16 cellular contexts compared by ENCODE assay signal in the genomic region with DNA sequence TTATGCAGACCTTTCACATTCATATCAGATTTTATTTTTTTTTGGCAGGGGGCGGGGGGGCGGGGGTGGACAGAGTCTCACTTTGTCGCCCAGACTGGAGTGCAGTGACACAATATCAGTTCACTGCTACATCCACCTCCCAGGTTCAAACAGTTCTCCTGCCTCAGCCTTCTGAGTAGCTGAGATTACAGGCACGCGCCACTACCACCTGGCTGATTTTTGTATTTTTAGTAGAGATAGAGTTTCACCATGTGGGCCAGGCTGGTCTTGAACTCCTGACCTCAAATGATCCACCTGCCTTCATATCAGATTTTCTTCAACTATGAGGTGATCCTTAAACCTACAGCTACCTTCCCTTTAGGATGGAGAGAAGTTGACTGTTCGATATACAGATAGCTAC. TPM values are rescaled to one million over a fixed set of nuclear protein-coding genes. Genes with fewer than 3 reads are reported as not detected.
"Had no signal": no experiment of that assay in that cellular context is flagged by ENCODE, and none has a peak within 500 bp of the region (broad histone marks: within the 10 kb centered on the region; RNA-seq: fewer than 3 reads in every experiment).

No MANE protein-coding gene starts in this region.

- H3K27ac Mint-ChIP-seq: neural progenitor cell had no signal

- DNase-seq: activated naive CD4-positive, alpha-beta T cell; activated T-cell treated with anti-CD3 and anti-CD28 coated beads, Interleukin-2, amount 50 U/mL, for 1 hour; adrenal gland; caudate nucleus; effector CD4-positive, alpha-beta T cell; heart right ventricle; mesenchymal stem cell; ovary; stimulated activated CD4-positive, alpha-beta T cell treated with anti-CD3 and anti-CD28 coated beads, Interleukin-4, amount 100 ng/mL, for 1 hour; stimulated activated CD8-positive, alpha-beta memory T cell treated with anti-CD3 and anti-CD28 coated beads, Interleukin-4, amount 100 ng/mL, for 48 hours; stomach; T-helper 9 cell; thyroid gland had no signal

- H3K4me1 Mint-ChIP-seq: neural progenitor cell had no signal

- ATAC-seq: heart right ventricle had no signal

- H3K4me2 ChIP-seq: neural progenitor cell had no signal

- H3K9me3 ChIP-seq: ovary, stomach, thyroid gland, vagina had no signal

- H3K4me3 Mint-ChIP-seq: neural progenitor cell had no signal

- H3K27ac ChIP-seq: adrenal gland, coronary artery, heart right ventricle, neural progenitor cell, ovary, stomach, thyroid gland, vagina had no signal

- H2AFZ ChIP-seq: neural progenitor cell had no signal

- H3K36me3 ChIP-seq: adrenal gland, ovary, thyroid gland, vagina had no signal

- H3K4me3 ChIP-seq: adrenal gland, coronary artery, heart right ventricle, neural progenitor cell, ovary, stomach, thyroid gland, vagina had no signal

- H3K4me1 ChIP-seq: adrenal gland, neural progenitor cell had no signal

- H3K27me3 ChIP-seq: adrenal gland, heart right ventricle, neural progenitor cell, ovary, stomach, thyroid gland, vagina had no signal

RNA-seq across cellular contexts. Expression of a gene that starts 8.0 kb away (rescaled TPM):
- polyA plus RNA-seq: stomach had no signal
